In genomic region chr7:12686894-12687212, GRCh38 we compare ENCODE assay signal across 8 cellular contexts. TPM values are rescaled to one million over a fixed set of nuclear protein-coding genes. Genes with fewer than 3 reads are reported as not detected.
A peak's percentile ranks its signal among the peaks of the same experiment; 100 is the strongest.
DNase-seq lines count a peak whose midpoint lies in the region; ATAC-seq, FAIRE-seq and TF ChIP-seq lines count a peak whose summit lies in the region.

No MANE protein-coding gene starts in this region.

- no peak overlapping the region for H2BK15ac ChIP-seq in H1 (ENCODE audit: low read length)

- H3K18ac ChIP-seq in H1 (ENCODE audit: extremely low read depth, low read length), result peak overlapping the region; percentile 88; the same call in 1 of the 2 replicates

- H3K36me3 ChIP-seq in ES-I3 (ENCODE audit: insufficient read depth, low read length) (no peaks in the 10 kb centered on the region), MG63 (peaks cover 38% of the 10 kb centered on the region), H1 (ENCODE audit: control insufficient read depth in 2 of 4, insufficient read depth in 4 of 4, low read length in 3 of 4) (no peaks in the 10 kb centered on the region; a peak in 1 of 8 replicates), ovary (no peaks in the 10 kb centered on the region)

- H4K20me1 ChIP-seq in H1 (replicated peaks in 1 of 2; ENCODE audit: control insufficient read depth in 1 of 2, insufficient read depth in 2 of 2, low read length in 2 of 2), result no peaks in the 10 kb centered on the region

- H2BK120ac ChIP-seq in H1 (replicated peaks; ENCODE audit: low read depth, low read length), result no peak overlapping the region

- peak overlapping the region; percentile 49 for H2BK5ac ChIP-seq in H1 (ENCODE audit: low read depth, low read length)

- H3K9me3 ChIP-seq in ES-I3 (ENCODE audit: control insufficient read depth, insufficient read depth, low read length) (no peaks in the 10 kb centered on the region), MG63 (no peaks in the 10 kb centered on the region; the same call in 1 of the 2 replicates), H1 (ENCODE audit: insufficient read depth in 2 of 2, low read depth in 1 of 2, low read length in 1 of 2) (no peaks in the 10 kb centered on the region), ovary (no peaks in the 10 kb centered on the region)

- H3K79me1 ChIP-seq in H1 (ENCODE audit: low read depth, low read length), result no peaks in the 10 kb centered on the region

- no peak overlapping the region for H4K5ac ChIP-seq in H1 (ENCODE audit: insufficient read length, low read depth, low read length)

- H3K23ac ChIP-seq in H1 (ENCODE audit: insufficient read length), result no peak overlapping the region

- H3K4me3 ChIP-seq in MG63, result peak overlapping the region; percentile 98
- peak overlapping the region; percentile 49 to 95 (median 88) for H3K4me3 ChIP-seq in H1 (ENCODE audit: extremely low read depth in 1 of 4, insufficient read depth in 2 of 4, low read depth in 3 of 4, low read length in 4 of 4)
- H3K4me3 ChIP-seq in ovary, result peak overlapping the region; percentile 81

- no peak overlapping the region for H3K4ac ChIP-seq in H1 (replicated peaks; ENCODE audit: insufficient read length, low read depth, low read length)

- H4K8ac ChIP-seq in H1 (ENCODE audit: extremely low read depth, insufficient read depth, low read length), result peak overlapping the region; percentile 66

- no peak overlapping the region for H3K14ac ChIP-seq in H1 (ENCODE audit: insufficient read length)

- no peak for TF ChIP-seq RAD21 in H1 (IDR thresholded peaks at IDR 0.05 in 1 of 2, conservative IDR thresholded peaks at IDR 0.05 in 1 of 2; ENCODE audit: low read depth in 2 of 2, low read length in 2 of 2)

- TF ChIP-seq CTCF in H1 (IDR thresholded peaks at IDR 0.05; ENCODE audit: control extremely low read depth in 1 of 3, insufficient read depth in 1 of 3, low read depth in 1 of 3, low read length in 3 of 3), result no peak
- no peak for TF ChIP-seq CTCF in ovary (IDR thresholded peaks at IDR 0.05)

- H4K91ac ChIP-seq in H1 (replicated peaks; ENCODE audit: insufficient read length, low read length), result no peak overlapping the region

- no peak overlapping the region for H2BK20ac ChIP-seq in H1 (ENCODE audit: low read length)

- H3K27me3 ChIP-seq in MG63 (no peaks in the 10 kb centered on the region), H1 (replicated peaks in 1 of 4; ENCODE audit: control insufficient read depth in 3 of 4, extremely low read depth in 1 of 4, insufficient read depth in 3 of 4, low read length in 3 of 4) (no peaks in the 10 kb centered on the region; a peak in 1 of 7 replicates), ovary (no peaks in the 10 kb centered on the region)

- no peak for FAIRE-seq in H1 (lab: Jason Lieb, UNC)

- intact Hi-C loops in ovary (cut with DNase I), result loop anchor here in 1 of 4 donors (10.0 kb wide), 1 partner anchor 578 kb away; no protein-coding TSS in a partner anchor

- H3K23me2 ChIP-seq in H1 (ENCODE audit: low read depth, low read length), result no peaks in the 10 kb centered on the region; the same call in 1 of the 2 replicates

- H3K27ac ChIP-seq in H1 (ENCODE audit: low read depth, low read length), result peak overlapping the region; percentile 64
- H3K27ac ChIP-seq in ovary, result peak overlapping the region; percentile 60 to 77

- no peak overlapping the region for H2BK12ac ChIP-seq in H1 (ENCODE audit: low read depth, low read length)

- peak overlapping the region; percentile 78 for H3K9ac ChIP-seq in ES-I3 (ENCODE audit: low read depth, low read length)
- H3K9ac ChIP-seq in H1 (replicated peaks in 1 of 4; ENCODE audit: extremely low read depth in 1 of 4, low read depth in 3 of 4, low read length in 3 of 4), result peak overlapping the region in 2 of 4 experiments; percentile 76 to 81; a peak in 4 of 7 replicates

- H2AK5ac ChIP-seq in H1 (ENCODE audit: low read depth, low read length), result no peak overlapping the region

- peaks cover 0 to 41% of the 10 kb centered on the region in 2 experiments; a peak in 3 of 4 replicates for H3K79me2 ChIP-seq in H1 (ENCODE audit: control insufficient read depth in 1 of 2, insufficient read depth in 2 of 2, low read length in 2 of 2)

- H3K4me1 ChIP-seq in ES-I3 (ENCODE audit: insufficient read depth, low read length) (0 out of 2 replicates have a peak, but pooled peaks cover 3% of the 10 kb centered on the region), H1 (replicated peaks in 1 of 4; ENCODE audit: control insufficient read depth in 3 of 4, insufficient read depth in 4 of 4, low read length in 3 of 4) (peaks cover 0 to 7% (median 3%) of the 10 kb centered on the region in 4 experiments; a peak in 4 of 7 replicates), ovary (ENCODE audit: insufficient read depth) (no peaks in the 10 kb centered on the region)

- POLR2A ChIA-PET in H1 (lab: Charles Lee; ENCODE audit: partially characterized antibody), result interaction anchor here (1.0 to 2.7 kb wide), 12 partner anchors 9 to 568 kb away, joined by 3 to 10 read pairs (median 4); no protein-coding TSS in a partner anchor

- no peak; a peak in 1 of 3 replicates for TF ChIP-seq POLR2A in H1 (IDR thresholded peaks at IDR 0.05; ENCODE audit: control extremely low read depth in 1 of 2, low read depth in 2 of 2, low read length in 2 of 2)
- no peak for TF ChIP-seq POLR2A in ovary (IDR thresholded peaks at IDR 0.05)

- TF ChIP-seq EP300 in H1 (IDR thresholded peaks at IDR 0.05; ENCODE audit: borderline replicate concordance in 1 of 2, low read depth in 2 of 2, low read length in 2 of 2), result no peak
- no peak for TF ChIP-seq EP300 in ovary (IDR thresholded peaks at IDR 0.05)

- peak overlapping the region; percentile 36; the same call in 1 of the 2 replicates for H2AFZ ChIP-seq in H1 (ENCODE audit: low read length)

- peak overlapping the region; percentile 42 to 92 for H3K4me2 ChIP-seq in H1 (ENCODE audit: insufficient read depth in 1 of 2, low read depth in 2 of 2, low read length in 2 of 2)

- no peak for DNase-seq in MG63
- DNase-seq in H1 (ENCODE audit: low read depth in 1 of 2, low spot score in 2 of 2), result no peak
- DNase-seq in ovary, result no peak
- no peak for DNase-seq in NCI-H2171 (lab: John Stamatoyannopoulos, UW)
- DNase-seq in putamen (ENCODE audit: low spot score), result no peak

- 1% methylated on average over 19 of the region's 34 CpGs; no CpG with 5 or more reads in 1 of the 2 experiments for WGBS in H1 (ENCODE audit: extremely low coverage in 1 of 2, insufficient coverage in 1 of 2, insufficient read length in 1 of 2, insufficient replicate concordance in 2 of 2, low coverage in 1 of 2, low lambda C conversion rate in 2 of 2, missing lambda C conversion rate in 1 of 2), 2 experiments
- WGBS in ovary, 3 donors, result 0 to 2% (median 0%) methylated on average over 29 to 34 of the region's 34 CpGs

- no peak for ATAC-seq in GM19397 (IDR thresholded peaks at IDR 0.05; ENCODE audit: unreplicated experiment)
- ATAC-seq in GM21723 (IDR thresholded peaks at IDR 0.05; ENCODE audit: unreplicated experiment), result no peak

- H3K56ac ChIP-seq in H1 (replicated peaks; ENCODE audit: insufficient read length, low read depth, low read length), result peak overlapping the region; percentile 33

- CTCF ChIA-PET in H1 (lab: Charles Lee; ENCODE audit: partially characterized antibody), result interaction anchor here (0.7 to 10.0 kb wide), 59 partner anchors 9 to 594 kb away, joined by 3 to 82 read pairs (median 4); no protein-coding TSS in a partner anchor

TF ChIP-seq in H1, 55 proteins besides CTCF, POLR2A, EP300 and RAD21 (continues in another document):
- TF ChIP-seq BCL11A (IDR thresholded peaks at IDR 0.05; ENCODE audit: low read depth in 2 of 2, low read length in 2 of 2) (no peak), RNF2 (IDR thresholded peaks at IDR 0.05; ENCODE audit: borderline replicate concordance, low read depth, low read length, missing control alignments, poor library complexity, severe bottlenecking) (no peak), JUND (IDR thresholded peaks at IDR 0.05; ENCODE audit: low read length) (no peak), PHF8 (conservative IDR thresholded peaks at IDR 0.05; ENCODE audit: low read depth, low read length) (peak; percentile 78), ATF2 (IDR thresholded peaks at IDR 0.05; ENCODE audit: low read length) (no peak), BRCA1 (IDR thresholded peaks at IDR 0.05; ENCODE audit: low read depth, low read length) (no peak), KDM4A (IDR thresholded peaks at IDR 0.05; ENCODE audit: low read depth, low read length, severe bottlenecking) (peak; percentile 93), RBBP5 (IDR thresholded peaks at IDR 0.05; ENCODE audit: borderline replicate concordance, low read depth, low read length) (peak; percentile 46; the same call in 1 of the 2 replicates), RFX5 (IDR thresholded peaks at IDR 0.05; ENCODE audit: borderline replicate concordance, low read depth, low read length) (no peak)

RNA-seq across cellular contexts. Expression of gene ARL4A, which starts 0.6 kb away (rescaled TPM):
- total RNA-seq in MG63 (2014; rRNA removed; shearing (Covaris generic); ENCODE audit: low replicate concordance), result 66.5 and 99.5 TPM in 2 replicates
- total RNA-seq in H1 (2021; fragmentation: NEBNext Ultra II Directional; extraction: Animal tissue kit (Norgen Biotek cat#: 25700)), result 29.2 and 31.5 TPM in 2 replicates
- 7.2 and 14.5 TPM in 2 replicates for polyA plus RNA-seq in H1 (2011; rRNA removed)
- polyA plus RNA-seq in H1 (2011; cell fraction: cytosol; rRNA removed), result 17.1 TPM
- 3.7 TPM for polyA plus RNA-seq in H1 (2011; cell fraction: nucleus; rRNA removed)
- 19.7 to 40.3 TPM (median 22.8 TPM) in 4 replicates for polyA plus RNA-seq in H1 (2012, experiment 1 of 2)
- polyA plus RNA-seq in H1 (2012, experiment 2 of 2), result 5.4 TPM
- polyA plus RNA-seq in H1 (2013, experiment 1 of 2), result 33.9 TPM
- polyA plus RNA-seq in H1 (2013, experiment 2 of 2), result 34.8 TPM
- polyA minus RNA-seq in H1 (2011; rRNA and poly(A)+ RNA removed), result 11.7 and 12.4 TPM in 2 replicates
- 11.4 TPM for polyA minus RNA-seq in H1 (2011; cell fraction: cytosol; rRNA and poly(A)+ RNA removed)
- polyA minus RNA-seq in H1 (2011; cell fraction: nucleus; rRNA and poly(A)+ RNA removed), result 20.7 TPM
- total RNA-seq in ovary, result 10 to 100 TPM in 3 of 7 donors, 1 to 10 TPM in 4; 4.6 to 32.2 (median 9.5) TPM
- 10 to 100 TPM; 17.1 to 22.3 TPM for polyA plus RNA-seq in ovary
